Comparison of ENCODE assay signal across 8 cellular contexts in genomic region chrX:48574270-48575266, GRCh38. TPM values are rescaled to one million over a fixed set of nuclear protein-coding genes. Genes with fewer than 3 reads are reported as not detected.
DNase-seq lines count a peak whose midpoint lies in the region; ATAC-seq and TF ChIP-seq lines count a peak whose summit lies in the region.

RBM3 (plus strand) TSS chrX:48574484; CDS start chrX:48575181, 697 bp downstream.

- TF ChIP-seq RAD21 in SK-N-SH (IDR thresholded peaks at IDR 0.05; ENCODE audit: low read length): no peak; the same call in 1 of the 2 replicates

- H3F3A ChIP-seq in SK-N-SH (replicated peaks; ENCODE audit: insufficient read depth): peaks cover 28% of the 10 kb centered on the region

- peaks cover 24% of the 10 kb centered on the region for H3K79me2 ChIP-seq in SK-N-SH (ENCODE audit: insufficient read depth)

- peak within 1 kb of the TSS; percentile 98 for H3K9ac ChIP-seq in SK-N-SH

- H3K4me3 ChIP-seq in SK-N-SH (ENCODE audit: low read depth in 2 of 2, low read length in 1 of 2): peak within 1 kb of the TSS; percentile 65 to 82

- CTCF ChIA-PET in SK-N-SH (lab: Yijun Ruan, JAX): interaction anchor here (0.7 to 1.6 kb wide), 2 partner anchors 35 to 674 kb away, joined by 3 read pairs; partner anchors contain the start of gene TBC1D25

- peaks cover 15 to 30% of the 10 kb centered on the region in 2 experiments for H3K36me3 ChIP-seq in SK-N-SH (replicated peaks in 1 of 2; ENCODE audit: control insufficient read depth in 1 of 2, insufficient read depth in 2 of 2, low read length in 1 of 2)

- peak; percentile 24 for TF ChIP-seq CTCF in GM10266 (IDR thresholded peaks at IDR 0.05; ENCODE audit: control insufficient read depth, insufficient read depth, low read depth, missing control alignments)
- peak; percentile 39 for TF ChIP-seq CTCF in SK-N-SH (IDR thresholded peaks at IDR 0.05)

- no peaks in the 10 kb centered on the region for H3K9me3 ChIP-seq in SK-N-SH

- H3K9me2 ChIP-seq in SK-N-SH: no peaks in the 10 kb centered on the region

- H4K20me1 ChIP-seq in SK-N-SH (ENCODE audit: insufficient read depth): no peaks in the 10 kb centered on the region

- peak; percentile 90 for ATAC-seq in HG02571 (IDR thresholded peaks at IDR 0.05; ENCODE audit: unreplicated experiment)

- peak within 1 kb of the TSS; percentile 54; the same call in 1 of the 2 replicates for H2AFZ ChIP-seq in SK-N-SH (ENCODE audit: low read depth)

- H3K27ac ChIP-seq in SK-N-SH (ENCODE audit: low read depth in 2 of 2, low read length in 1 of 2): peak within 1 kb of the TSS; percentile 90 to 91

- POLR2A ChIA-PET in SK-N-SH (lab: Yijun Ruan, JAX): interaction anchor here (0.7 to 1.3 kb wide), 3 partner anchors 35 to 95 kb away, joined by 3 to 4 read pairs (median 3); partner anchors contain the start of gene TBC1D25

- 0 out of 4 replicates have a peak, but pooled peaks of 1 of the 2 experiments have one; percentile 10 for TF ChIP-seq EP300 in SK-N-SH (IDR thresholded peaks at IDR 0.05; ENCODE audit: borderline replicate concordance in 1 of 2, low read depth in 1 of 2, low read length in 1 of 2)

- 33% methylated on average over 61 of the region's 71 CpGs for WGBS in SK-N-SH (ENCODE audit: low lambda C conversion rate)

- DNase-seq in GM10266 (ENCODE audit: extremely low spot score) (peak; percentile 71), NCI-H1092 (lab: John Stamatoyannopoulos, UW) (peak; percentile 95), SK-N-SH (peak; percentile 85), germinal center (ENCODE audit: low spot score) (peak; percentile 89), nucleus accumbens (lab: John Stamatoyannopoulos, UW) (peak; percentile 38 to 94 (median 86)), superior temporal gyrus (ENCODE audit: extremely low spot score) (peak; percentile 93)
- peak; percentile 89 for DNase-seq in activated naive CD4-positive, alpha-beta T cell treated with anti-CD3 and anti-CD28 coated beads, Interleukin-2, amount 50 U/mL, for 16 hours

- peaks cover 0 to 11% of the 10 kb centered on the region in 2 experiments; a peak in 2 of 4 replicates for H3K4me1 ChIP-seq in SK-N-SH (ENCODE audit: control insufficient read depth in 1 of 2, insufficient read depth in 2 of 2, low read depth in 1 of 2, low read length in 1 of 2)

- peak within 1 kb of the TSS; percentile 92 for H3K4me2 ChIP-seq in SK-N-SH

- H3K27me3 ChIP-seq in SK-N-SH (ENCODE audit: insufficient read depth): no peaks in the 10 kb centered on the region; the same call in 1 of the 2 replicates

TF ChIP-seq in SK-N-SH, 30 proteins besides CTCF, POLR2A, EP300 and RAD21 (continues in another document):
- no peak for TF ChIP-seq FOXJ3 (CRISPR knock-in tag; IDR thresholded peaks at IDR 0.05)
- TF ChIP-seq SIN3A (IDR thresholded peaks at IDR 0.05; ENCODE audit: borderline replicate concordance, low read depth, low read length): no peak
- TF ChIP-seq FOXM1 (IDR thresholded peaks at IDR 0.05; ENCODE audit: low read depth): no peak
- TF ChIP-seq NRF1 (IDR thresholded peaks at IDR 0.05; ENCODE audit: low read depth, low read length): peak; percentile 71
- TF ChIP-seq FOSL2 (IDR thresholded peaks at IDR 0.05; ENCODE audit: borderline replicate concordance, low read depth): no peak
- no peak for TF ChIP-seq TEAD4 (IDR thresholded peaks at IDR 0.05; ENCODE audit: borderline replicate concordance, insufficient read depth)
- no peak for TF ChIP-seq RCOR1 (IDR thresholded peaks at IDR 0.05; ENCODE audit: low read length)
- TF ChIP-seq ZBTB33 (IDR thresholded peaks at IDR 0.05; ENCODE audit: borderline replicate concordance, low read depth): no peak
- peak; percentile 75 for TF ChIP-seq POLR2AphosphoS5 (IDR thresholded peaks at IDR 0.05; ENCODE audit: low read depth, low read length)
- no peak for TF ChIP-seq USF2 (IDR thresholded peaks at IDR 0.05; ENCODE audit: borderline replicate concordance, low read depth, low read length)
- TF ChIP-seq SMC3 (IDR thresholded peaks at IDR 0.05; ENCODE audit: low read depth, low read length): no peak
- peak; percentile 90 for TF ChIP-seq YY1 (IDR thresholded peaks at IDR 0.05; ENCODE audit: low read depth)
- no peak for TF ChIP-seq EZH2phosphoT487 (IDR thresholded peaks at IDR 0.05; ENCODE audit: borderline replicate concordance, low read depth)
- TF ChIP-seq RFX5 (IDR thresholded peaks at IDR 0.05; ENCODE audit: low read length): 0 out of 2 replicates have a peak, but pooled peaks have one; percentile 22
- no peak for TF ChIP-seq GATA2 (CRISPR knock-in tag; IDR thresholded peaks at IDR 0.05)
- no peak for TF ChIP-seq MEF2A (IDR thresholded peaks at IDR 0.05; ENCODE audit: borderline replicate concordance, low read depth)
- peak; percentile 92 for TF ChIP-seq GABPA (IDR thresholded peaks at IDR 0.05; ENCODE audit: low read depth)
- TF ChIP-seq JUND (IDR thresholded peaks at IDR 0.05): no peak
- TF ChIP-seq, protein P1, sequence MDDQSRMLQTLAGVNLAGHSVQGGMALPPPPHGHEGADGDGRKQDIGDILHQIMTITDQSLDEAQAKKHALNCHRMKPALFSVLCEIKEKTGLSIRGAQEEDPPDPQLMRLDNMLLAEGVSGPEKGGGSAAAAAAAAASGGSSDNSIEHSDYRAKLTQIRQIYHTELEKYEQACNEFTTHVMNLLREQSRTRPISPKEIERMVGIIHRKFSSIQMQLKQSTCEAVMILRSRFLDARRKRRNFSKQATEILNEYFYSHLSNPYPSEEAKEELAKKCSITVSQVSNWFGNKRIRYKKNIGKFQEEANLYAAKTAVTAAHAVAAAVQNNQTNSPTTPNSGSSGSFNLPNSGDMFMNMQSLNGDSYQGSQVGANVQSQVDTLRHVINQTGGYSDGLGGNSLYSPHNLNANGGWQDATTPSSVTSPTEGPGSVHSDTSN (IDR thresholded peaks at IDR 0.05): no peak
- peak; percentile 98 for TF ChIP-seq ELF1 (IDR thresholded peaks at IDR 0.05)
- no peak for TF ChIP-seq NFIC (IDR thresholded peaks at IDR 0.05; ENCODE audit: borderline replicate concordance)
- TF ChIP-seq CHD2 (IDR thresholded peaks at IDR 0.05; ENCODE audit: low read length, partially characterized antibody): no peak
- peak; percentile 71 for TF ChIP-seq MXI1 (IDR thresholded peaks at IDR 0.05; ENCODE audit: low read depth, low read length)
- TF ChIP-seq, protein P2, sequence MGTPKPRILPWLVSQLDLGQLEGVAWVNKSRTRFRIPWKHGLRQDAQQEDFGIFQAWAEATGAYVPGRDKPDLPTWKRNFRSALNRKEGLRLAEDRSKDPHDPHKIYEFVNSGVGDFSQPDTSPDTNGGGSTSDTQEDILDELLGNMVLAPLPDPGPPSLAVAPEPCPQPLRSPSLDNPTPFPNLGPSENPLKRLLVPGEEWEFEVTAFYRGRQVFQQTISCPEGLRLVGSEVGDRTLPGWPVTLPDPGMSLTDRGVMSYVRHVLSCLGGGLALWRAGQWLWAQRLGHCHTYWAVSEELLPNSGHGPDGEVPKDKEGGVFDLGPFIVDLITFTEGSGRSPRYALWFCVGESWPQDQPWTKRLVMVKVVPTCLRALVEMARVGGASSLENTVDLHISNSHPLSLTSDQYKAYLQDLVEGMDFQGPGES (IDR thresholded peaks at IDR 0.05; ENCODE audit: low read depth, low read length): no peak
- no peak for TF ChIP-seq RXRA (IDR thresholded peaks at IDR 0.05; ENCODE audit: borderline replicate concordance, low read depth)

RNA-seq across cellular contexts. Expression of gene RBM3, which starts in this region (rescaled TPM):
- polyA plus RNA-seq in SK-N-SH (2012; rRNA removed): 183 and 222 TPM in 2 replicates
- polyA plus RNA-seq in SK-N-SH (2012; cell fraction: cytosol; rRNA removed): 199 and 242 TPM in 2 replicates
- polyA plus RNA-seq in SK-N-SH (2012; cell fraction: nucleus; rRNA removed): 192 and 277 TPM in 2 replicates

Comparison
In these comparisons a context has a peak if more than half of its experiments do, and no peak if none do; other contexts are left out.
1. Peak in every context shown above with its lines: DNase-seq, ATAC-seq, H3K4me3 ChIP-seq and H3K27ac ChIP-seq.